In genomic region chr20:30506100-30506499, GRCh38 we compare ENCODE assay signal across 32 cellular contexts.
"Had no signal": no experiment of that assay in that cellular context is flagged by ENCODE, and none has a peak within 500 bp of the region (broad histone marks: within the 10 kb centered on the region; RNA-seq: fewer than 3 reads in every experiment).

No MANE protein-coding gene starts in this region.

- H3K4me2 ChIP-seq: smooth muscle cell had no signal

- H3K36me3 ChIP-seq: colonic mucosa, gastrocnemius medialis, neutrophil, suprapubic skin, transverse colon, upper lobe of right lung, uterus had no signal

- H3K36me3 Mint-ChIP-seq: memory B cell, naive B cell had no signal

- DNase-seq: colonic mucosa; effector CD8-positive, alpha-beta T cell; endodermal cell; foreskin fibroblast; gastrocnemius medialis; head of caudate nucleus; mucosa of descending colon; naive B cell; stimulated activated CD4-positive, alpha-beta T cell treated with anti-CD3 and anti-CD28 coated beads, Interleukin-12 subunit alpha, Interleukin-12 subunit beta, amount 100 ng/mL, for 4 hours; stimulated activated CD4-positive, alpha-beta T cell treated with anti-CD3 and anti-CD28 coated beads, Interleukin-1b, Interleukin-23, amount 100 ng/mL, for 48 hours; stimulated activated CD4-positive, alpha-beta T cell treated with anti-CD3 and anti-CD28 coated beads, Interleukin-4, amount 100 ng/mL, for 1 hour; stimulated activated CD8-positive, alpha-beta memory T cell treated with anti-CD3 and anti-CD28 coated beads, Interleukin-4, amount 100 ng/mL, for 48 hours; stimulated activated naive CD4-positive, alpha-beta T cell; stimulated activated naive CD8-positive, alpha-beta T cell treated with anti-CD3 and anti-CD28 coated beads, Interleukin-15, amount 100 ng/mL, for 72 hours; transverse colon; upper lobe of right lung; uterus had no signal

- H3K27me3 ChIP-seq: colonic mucosa, neutrophil, transverse colon, upper lobe of right lung, uterus had no signal

- H3K9ac ChIP-seq: parathyroid adenoma had no signal

- H2AFZ ChIP-seq: parathyroid adenoma had no signal

- H3K4me3 Mint-ChIP-seq: dendritic cell treated with granulocyte-macrophage colony-stimulating factor and Interleukin-4, amounts not matched to agents 40 ng/mL and 50 ng/mL, for 4 days; endodermal cell; memory B cell; mesothelial cell of epicardium; naive B cell; natural killer cell treated with Interleukin-12 subunit alpha and Interleukin-12 subunit beta and Interleukin-15 and Interleukin-18, amount 100 ng/mL, for 72 hours; neural crest cell; stimulated activated naive CD8-positive, alpha-beta T cell treated with anti-CD3 and anti-CD28 coated beads, Interleukin-15, amount 100 ng/mL, for 72 hours had no signal

- ATAC-seq: esophagus mucosa; gastrocnemius medialis; left lobe of liver; mucosa of descending colon; natural killer cell treated with Interleukin-12 subunit alpha and Interleukin-12 subunit beta and Interleukin-15 and Interleukin-18, amount 100 ng/mL, for 72 hours; sciatic nerve; stimulated activated naive CD8-positive, alpha-beta T cell treated with anti-CD3 and anti-CD28 coated beads, Interleukin-15, amount 100 ng/mL, for 72 hours; upper lobe of right lung had no signal

- H3K27me3 Mint-ChIP-seq: dendritic cell treated with granulocyte-macrophage colony-stimulating factor and Interleukin-4, amounts not matched to agents 40 ng/mL and 50 ng/mL, for 4 days; memory B cell; naive B cell; natural killer cell treated with Interleukin-12 subunit alpha and Interleukin-12 subunit beta and Interleukin-15 and Interleukin-18, amount 100 ng/mL, for 72 hours; progenitor cell of endocrine pancreas; stimulated activated naive CD8-positive, alpha-beta T cell treated with anti-CD3 and anti-CD28 coated beads, Interleukin-15, amount 100 ng/mL, for 72 hours had no signal

- H3K4me1 Mint-ChIP-seq: endodermal cell; memory B cell; mesothelial cell of epicardium; naive B cell; neural crest cell; stimulated activated naive CD8-positive, alpha-beta T cell treated with anti-CD3 and anti-CD28 coated beads, Interleukin-15, amount 100 ng/mL, for 72 hours had no signal

- H3K4me3 ChIP-seq: colonic mucosa, gastrocnemius medialis, lung, mucosa of descending colon, smooth muscle cell, suprapubic skin, transverse colon, upper lobe of right lung, uterus had no signal

- H3K79me2 ChIP-seq: parathyroid adenoma had no signal

- H3K4me1 ChIP-seq: colonic mucosa, gastrocnemius medialis, parathyroid adenoma, suprapubic skin, transverse colon, upper lobe of right lung, uterus had no signal

- H3K9me3 ChIP-seq: colonic mucosa, gastrocnemius medialis, neutrophil, suprapubic skin, transverse colon, upper lobe of right lung, uterus had no signal

- H3K27ac Mint-ChIP-seq: dendritic cell treated with granulocyte-macrophage colony-stimulating factor and Interleukin-4, amounts not matched to agents 40 ng/mL and 50 ng/mL, for 4 days; endodermal cell; memory B cell; mesothelial cell of epicardium; naive B cell; natural killer cell treated with Interleukin-12 subunit alpha and Interleukin-12 subunit beta and Interleukin-15 and Interleukin-18, amount 100 ng/mL, for 72 hours; progenitor cell of endocrine pancreas; stimulated activated naive CD8-positive, alpha-beta T cell treated with anti-CD3 and anti-CD28 coated beads, Interleukin-15, amount 100 ng/mL, for 72 hours had no signal

- H3K27ac ChIP-seq: colonic mucosa, epithelial cell of prostate, gastrocnemius medialis, neutrophil, parathyroid adenoma, suprapubic skin, transverse colon, upper lobe of right lung, uterus had no signal
